1 cellular context compared by ENCODE assay signal in the genomic region with DNA sequence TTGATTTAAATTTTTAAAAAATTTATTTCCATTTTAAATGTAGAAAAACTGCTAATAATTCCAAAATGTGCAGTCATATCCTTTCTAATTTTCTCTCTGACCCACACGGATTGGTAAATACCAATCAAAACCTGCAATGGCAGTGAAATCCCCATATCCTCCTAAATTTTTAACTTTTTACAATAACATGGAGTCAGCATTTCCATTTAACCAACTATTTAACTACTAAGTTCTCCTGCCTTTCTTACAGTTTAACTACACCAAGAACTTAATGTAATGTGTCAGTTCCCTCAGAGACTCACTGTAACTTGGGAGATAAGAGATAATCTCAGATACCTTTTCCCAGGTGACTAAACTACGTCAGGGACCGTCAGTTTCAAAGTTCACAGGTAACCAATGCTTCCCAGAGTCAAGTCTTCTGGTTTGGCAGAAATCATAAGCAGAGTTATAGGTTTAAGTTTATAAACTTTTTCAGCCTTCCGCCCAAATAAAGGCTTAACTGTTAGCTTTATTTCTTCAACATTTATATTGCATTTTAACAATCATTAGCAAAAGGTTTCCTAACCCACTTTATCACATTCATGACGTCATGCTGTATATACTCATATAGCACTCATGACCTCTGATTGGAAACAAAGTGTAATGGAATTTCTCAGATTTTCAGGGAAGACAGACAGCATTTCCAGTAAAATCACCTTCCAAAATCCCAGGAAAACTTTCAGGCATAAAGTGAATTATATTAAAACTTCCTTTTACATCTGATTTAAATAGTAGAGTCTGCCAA.
TF ChIP-seq lines count a peak whose summit lies in the region.

No MANE protein-coding gene starts in this region.

TF ChIP-seq in endothelial cell of umbilical vein, 7 proteins besides CTCF, POLR2A, EP300 and RAD21:
- TF ChIP-seq GATA2 (IDR thresholded peaks at IDR 0.05; ENCODE audit: insufficient read depth, insufficient read length, low read depth, low read length) (no peak), EZH2 (IDR thresholded peaks at IDR 0.05; ENCODE audit: borderline replicate concordance, low read depth, low read length, severe bottlenecking) (no peak), FOS (IDR thresholded peaks at IDR 0.05; ENCODE audit: borderline replicate concordance, insufficient read depth, low read length) (no peak), POLR2AphosphoS5 (IDR thresholded peaks at IDR 0.05; ENCODE audit: insufficient read depth, low read depth, low read length) (no peak), JUN (IDR thresholded peaks at IDR 0.05; ENCODE audit: borderline replicate concordance, insufficient read depth, insufficient read length, low read depth) (peak; percentile 19)
TF ChIP-seq in endothelial cell of umbilical vein: peak in this region for 1.
